ENCODE assay signal across 10 cellular contexts in the genomic region with DNA sequence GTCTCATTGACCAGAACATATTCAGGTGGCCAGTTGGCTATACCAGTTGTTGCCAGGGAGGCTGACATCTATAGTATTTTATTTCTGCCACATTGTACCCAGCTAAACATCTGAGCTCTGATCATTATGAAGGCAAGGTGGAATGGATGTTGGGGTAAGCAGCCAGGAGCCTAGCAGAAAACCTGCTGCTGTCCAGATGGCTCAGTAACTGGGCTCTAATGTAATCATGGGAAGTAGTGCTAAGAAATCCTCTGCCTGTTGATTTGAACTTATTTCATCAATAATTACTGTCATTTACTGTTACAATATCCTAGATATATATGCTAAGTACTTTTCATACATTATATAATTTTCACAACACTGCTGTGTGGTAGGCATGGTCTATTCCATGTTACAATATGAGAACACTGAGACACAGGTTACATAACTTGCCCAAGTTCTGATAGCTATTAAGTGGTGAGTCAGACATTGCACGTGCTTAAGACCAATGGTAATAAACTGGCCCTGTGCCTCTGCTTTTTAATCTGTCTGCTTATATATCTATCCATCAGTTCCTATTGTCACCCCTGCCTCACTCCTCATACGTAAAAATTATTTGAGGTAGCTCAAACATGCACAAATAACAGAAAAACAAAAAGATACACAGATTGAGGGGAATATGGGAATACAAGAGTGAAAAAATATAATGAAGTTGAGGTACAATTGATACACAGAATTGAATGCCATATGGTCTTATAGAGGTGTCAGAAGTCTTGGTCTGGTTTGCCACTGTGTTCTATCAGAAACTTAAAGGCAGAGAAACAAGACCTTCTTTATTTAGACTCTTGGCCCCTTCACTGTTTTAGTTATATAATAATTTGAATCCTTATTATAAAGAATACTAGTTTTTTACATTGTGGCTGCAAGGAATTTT. TPM values are rescaled to one million over a fixed set of nuclear protein-coding genes. Genes with fewer than 3 reads are reported as not detected.
A peak's percentile ranks its signal among the peaks of the same experiment; 100 is the strongest.
DNase-seq lines count a peak whose midpoint lies in the region; ATAC-seq, FAIRE-seq and TF ChIP-seq lines count a peak whose summit lies in the region.
"Had no signal": no experiment of that assay in that cellular context is flagged by ENCODE, and none has a peak within 500 bp of the region (broad histone marks: within the 10 kb centered on the region; RNA-seq: fewer than 3 reads in every experiment).

No MANE protein-coding gene starts in this region.

- no peaks in the 10 kb centered on the region for H3K9me3 ChIP-seq in K562 (replicated peaks; ENCODE audit: control insufficient read depth, insufficient read depth, low read depth, low read length)
- H3K9me3 ChIP-seq: neutrophil, Peyer's patch had no signal

- intact Hi-C loops in K562 (cut with micrococcal nuclease): no loop called here

- in situ Hi-C loops in K562 (cut with MboI): loop anchor here (5.0 kb wide), 1 partner anchor 104 kb away; no protein-coding TSS in a partner anchor

- H2AFZ ChIP-seq in K562 (ENCODE audit: low read depth, low read length): no peak overlapping the region

- peaks cover 11% of the 10 kb centered on the region for H4K20me1 ChIP-seq in K562 (replicated peaks; ENCODE audit: control insufficient read depth, insufficient read depth, low read length)

- peaks cover 64% of the 10 kb centered on the region for H3K36me3 ChIP-seq in K562 (ENCODE audit: control insufficient read depth, insufficient read depth, low read length)

- H3K9me1 ChIP-seq in K562 (ENCODE audit: control insufficient read depth, insufficient read depth, low read length): no peaks in the 10 kb centered on the region

- no peak for TF ChIP-seq RAD21 in K562 (CRISPR knock-in tag; conservative IDR thresholded peaks at IDR 0.05 in 1 of 2, IDR thresholded peaks at IDR 0.05 in 1 of 2)

- no peak overlapping the region for H3K4me3 ChIP-seq in K562
- H3K4me3 ChIP-seq: Peyer's patch had no signal

- DNase-seq in GM03348 (ENCODE audit: low spot score) (peak; percentile 49), K562 (ENCODE audit: extremely low read depth in 1 of 4, low spot score in 3 of 4) (no peak), medulla oblongata (ENCODE audit: extremely low spot score) (peak; percentile 33), SKM-1 treated with dmso at 0.1 percent for 144 hours (lab: John Stamatoyannopoulos, UW; ENCODE audit: unreplicated experiment) (no peak)
- no peak for DNase-seq in stimulated activated CD4-positive, alpha-beta T cell treated with anti-CD3 and anti-CD28 coated beads, Interleukin-4, amount 100 ng/mL, for 1 hour
- no peak for DNase-seq in stimulated activated CD4-positive, alpha-beta T cell treated with anti-CD3 and anti-CD28 coated beads, Interleukin-4, amount 100 ng/mL, for 24 hours
- no peak for DNase-seq in stimulated activated naive CD8-positive, alpha-beta T cell treated with anti-CD3 and anti-CD28 coated beads, Interleukin-15, Interleukin-2, amounts not matched to agents 100 U/mL and 50 U/mL, for 24 hours

- no peak for TF ChIP-seq EP300 in K562 (IDR thresholded peaks at IDR 0.05; ENCODE audit: low read length)

- H3K27me3 ChIP-seq in K562 (ENCODE audit: control insufficient read depth in 2 of 2, insufficient read depth in 2 of 2, low read length in 2 of 2): no peaks in the 10 kb centered on the region
- H3K27me3 ChIP-seq: neutrophil, Peyer's patch had no signal

- CTCF ChIA-PET in K562 (lab: Yijun Ruan, JAX; ENCODE audit: low intra/inter-chr PET ratio): no interaction called here

- peaks cover under 1 to 5% of the 10 kb centered on the region in 2 experiments; a peak in 2 of 5 replicates for H3K4me1 ChIP-seq in K562 (replicated peaks in 1 of 2; ENCODE audit: control insufficient read depth in 2 of 2, insufficient read depth in 2 of 2, low read length in 2 of 2)

- TF ChIP-seq CTCF in K562 (IDR thresholded peaks at IDR 0.05 in 2 of 3, conservative IDR thresholded peaks at IDR 0.05 in 1 of 3; ENCODE audit: insufficient read depth in 2 of 3, low read depth in 1 of 3, low read length in 3 of 3): no peak

- ATAC-seq in HG03432 (IDR thresholded peaks at IDR 0.05; ENCODE audit: unreplicated experiment) (peak; percentile 62), K562 (peak; percentile 54)
- ATAC-seq in stimulated activated naive CD8-positive, alpha-beta T cell treated with anti-CD3 and anti-CD28 coated beads, Interleukin-15, Interleukin-2, amounts not matched to agents 100 U/mL and 50 U/mL, for 24 hours: no peak

- BruUV-seq in K562 (replicated peaks; lab: Mats Ljungman, UMichigan): no TSS peak

- no peak for FAIRE-seq in K562 (lab: Jason Lieb, UNC)

- H3K27ac ChIP-seq in K562 (ENCODE audit: extremely low read depth, low read depth, low read length): no peak overlapping the region
- H3K27ac ChIP-seq: neutrophil had no signal

- POLR2A ChIA-PET in K562 (lab: Yijun Ruan, JAX): interaction anchor here (0.8 to 8.3 kb wide), 5 partner anchors 8 to 25 kb away, joined by 3 to 57 read pairs (median 3); no protein-coding TSS in a partner anchor

- no peak for TF ChIP-seq POLR2A in K562 (conservative IDR thresholded peaks at IDR 0.05)

- no peak overlapping the region for H3K9ac ChIP-seq in K562 (ENCODE audit: insufficient read depth in 1 of 2, low read depth in 2 of 2, low read length in 2 of 2)

- H3K4me2 ChIP-seq in K562 (ENCODE audit: insufficient read depth, low read length): no peak overlapping the region

- H3K79me2 ChIP-seq in K562 (ENCODE audit: control insufficient read depth, insufficient read depth, low read length): peaks cover 70% of the 10 kb centered on the region

- WGBS in K562 (ENCODE audit: insufficient coverage, low coverage, missing lambda C conversion rate): 45% methylated on average over 2 of the region's 2 CpGs

TF ChIP-seq in K562, 482 proteins besides CTCF, POLR2A, EP300 and RAD21 (continues in another document):
- TF ChIP-seq ZNF76 (CRISPR knock-in tag; IDR thresholded peaks at IDR 0.05; ENCODE audit: borderline replicate concordance) (no peak), RBM39 (optimal IDR thresholded peaks at IDR 0.05; ENCODE audit: low read depth, low read length) (no peak), BHLHE40 (IDR thresholded peaks at IDR 0.05; ENCODE audit: low read length) (peak; percentile 54; the same call in 1 of the 2 replicates), JUND (IDR thresholded peaks at IDR 0.05; ENCODE audit: borderline replicate concordance, low read depth, low read length) (peak; percentile 55; the same call in 1 of the 2 replicates), JUND (tag; IDR thresholded peaks at IDR 0.05; ENCODE audit: borderline replicate concordance, low read depth, low read length) (no peak), ZNF586 (CRISPR knock-in tag; conservative IDR thresholded peaks at IDR 0.05) (no peak), ZNF24 (IDR thresholded peaks at IDR 0.05) (no peak), FOSL1 (tag; conservative IDR thresholded peaks at IDR 0.05) (peak; percentile 57; the same call in 1 of the 2 replicates), PURB (CRISPR knock-in tag; IDR thresholded peaks at IDR 0.05; ENCODE audit: low read depth) (no peak), DACH1 (IDR thresholded peaks at IDR 0.05; ENCODE audit: partially characterized antibody) (peak; percentile 72)
- TF ChIP-seq, protein P1, sequence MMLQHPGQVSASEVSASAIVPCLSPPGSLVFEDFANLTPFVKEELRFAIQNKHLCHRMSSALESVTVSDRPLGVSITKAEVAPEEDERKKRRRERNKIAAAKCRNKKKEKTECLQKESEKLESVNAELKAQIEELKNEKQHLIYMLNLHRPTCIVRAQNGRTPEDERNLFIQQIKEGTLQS (IDR thresholded peaks at IDR 0.05): peak; percentile 40; the same call in 1 of the 2 replicates
- TF ChIP-seq, protein P1 (CRISPR knock-in tag; conservative IDR thresholded peaks at IDR 0.05): no peak

RNA-seq across cellular contexts. Expression of a gene that starts 25.2 kb away (rescaled TPM):
- total RNA-seq in K562 (2011; cell fraction: chromatin; rRNA removed; ENCODE audit: low replicate concordance): 34.2 and 47.0 TPM in 2 replicates
- 15.3 and 15.9 TPM in 2 replicates for total RNA-seq in K562 (2011; cell fraction: nucleolus; rRNA removed)
- total RNA-seq in K562 (2011; cell fraction: nucleoplasm; rRNA removed): 30.6 and 43.0 TPM in 2 replicates
- total RNA-seq in K562 (2014; rRNA removed): 78.1 and 103 TPM in 2 replicates
- total RNA-seq in K562 (2014; rRNA removed; fragmentation: Illumina TruSeq; extraction: Trizol): 130 and 152 TPM in 2 replicates
- total RNA-seq in K562 (2015; rRNA removed; fragmentation: Illumina TruSeq; extraction: Trizol): 93.9 and 100 TPM in 2 replicates
- 117 and 122 TPM in 2 replicates for total RNA-seq in K562 (2021)
- 97.4 and 152 TPM in 2 replicates for polyA plus RNA-seq in K562 (2011; rRNA removed)
- 36.3 and 53.2 TPM in 2 replicates for polyA plus RNA-seq in K562 (2011; cell fraction: cytosol; rRNA removed)
- polyA plus RNA-seq in K562 (2011; cell fraction: nucleus; rRNA removed): 72.5 and 93.1 TPM in 2 replicates
- polyA plus RNA-seq in K562 (2012): 112 and 178 TPM in 2 replicates
- polyA plus RNA-seq in K562 (2014; fragmentation: Illumina TruSeq; extraction: Trizol): 99.2 and 119 TPM in 2 replicates
- polyA plus RNA-seq in K562 (2014; fragmentation: Nextera tagmentation; extraction: Ambion mirVana): 100 to 1,000 TPM; 107 to 147 TPM
- polyA plus RNA-seq in K562 (2014; rRNA removed): 105 and 172 TPM in 2 replicates
- 67.4 and 91.3 TPM in 2 replicates for polyA minus RNA-seq in K562 (2011; rRNA and poly(A)+ RNA removed)
- 29.2 and 63.0 TPM in 2 replicates for polyA minus RNA-seq in K562 (2011; cell fraction: cytosol; rRNA and poly(A)+ RNA removed)
- polyA minus RNA-seq in K562 (2011; cell fraction: nucleus; rRNA and poly(A)+ RNA removed): 16.3 and 20.2 TPM in 2 replicates

Comparison
In these comparisons a context has a peak if more than half of its experiments do, and no peak if none do; other contexts are left out.
1. DNase-seq: peak in GM03348 (single experiment) and medulla oblongata (single experiment); none in K562 (0 of 4), stimulated activated CD4-positive, alpha-beta T cell treated with anti-CD3 and anti-CD28 coated beads, Interleukin-4, amount 100 ng/mL, for 1 hour (single experiment), SKM-1 treated with dmso at 0.1 percent for 144 hours (single experiment), stimulated activated CD4-positive, alpha-beta T cell treated with anti-CD3 and anti-CD28 coated beads, Interleukin-4, amount 100 ng/mL, for 24 hours (single experiment) and stimulated activated naive CD8-positive, alpha-beta T cell treated with anti-CD3 and anti-CD28 coated beads, Interleukin-15, Interleukin-2, amounts not matched to agents 100 U/mL and 50 U/mL, for 24 hours (single experiment).